Comparison of ENCODE assay signal across 1 cellular context in genomic region chr6:110408891-110409290, GRCh38.
TF ChIP-seq lines count a peak whose summit lies in the region.

No MANE protein-coding gene starts in this region.

TF ChIP-seq in HCT116, 20 proteins besides CTCF, POLR2A, EP300 and RAD21 (continued from another document):
- TF ChIP-seq ATF3 (IDR thresholded peaks at IDR 0.05): no peak
- TF ChIP-seq POLR2AphosphoS5 (IDR thresholded peaks at IDR 0.05; ENCODE audit: low read depth, low read length): no peak
- TF ChIP-seq ZNF274 (IDR thresholded peaks at IDR 0.05; ENCODE audit: low read depth, low read length): no peak
- TF ChIP-seq SIN3A (IDR thresholded peaks at IDR 0.05; ENCODE audit: low read depth): no peak
- TF ChIP-seq CEBPB (IDR thresholded peaks at IDR 0.05; ENCODE audit: low read depth): no peak
- TF ChIP-seq EZH2 (IDR thresholded peaks at IDR 0.05): no peak
- no peak for TF ChIP-seq YY1 (IDR thresholded peaks at IDR 0.05; ENCODE audit: extremely low read depth, insufficient replicate concordance, low read depth, low read length)
- no peak for TF ChIP-seq FOSL1 (IDR thresholded peaks at IDR 0.05; ENCODE audit: low read depth)
- TF ChIP-seq SP1 (IDR thresholded peaks at IDR 0.05; ENCODE audit: low read depth): no peak
- no peak for TF ChIP-seq ZFX (IDR thresholded peaks at IDR 0.05)
TF ChIP-seq in HCT116: peak in this region for 0.
